8 cellular contexts compared by ENCODE assay signal in the genomic region with DNA sequence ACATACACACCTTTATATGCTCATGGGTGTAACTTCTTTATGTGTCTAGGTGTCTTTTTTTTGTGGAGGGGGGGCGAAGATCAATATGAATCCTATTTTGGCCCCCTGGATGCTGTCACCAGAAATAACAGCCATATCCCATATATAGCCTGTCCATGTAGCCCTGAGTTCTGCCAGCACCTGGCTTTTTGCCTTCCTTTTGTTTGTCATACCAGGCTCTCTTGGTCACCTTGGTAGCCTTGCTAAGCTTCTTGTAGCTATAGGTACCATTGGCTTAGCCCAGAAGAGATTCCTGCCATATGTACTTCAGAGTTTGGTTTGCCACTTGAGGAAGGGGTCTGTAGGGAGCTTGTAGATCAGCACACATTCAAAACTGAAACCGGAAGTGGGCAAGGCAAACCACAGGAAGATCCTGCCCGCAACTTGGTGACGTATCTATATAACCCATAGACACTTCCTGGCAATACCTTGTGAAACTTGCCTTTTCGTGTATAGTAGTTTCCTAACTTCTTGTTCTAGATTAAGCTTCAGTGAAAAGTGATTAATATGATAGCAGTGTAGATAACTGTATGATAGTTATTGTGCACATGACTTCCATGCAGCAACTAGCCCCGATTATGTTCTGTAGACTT. TPM values are rescaled to one million over a fixed set of nuclear protein-coding genes. Genes with fewer than 3 reads are reported as not detected.
DNase-seq lines count a peak whose midpoint lies in the region; ATAC-seq lines count a peak whose summit lies in the region.

No MANE protein-coding gene starts in this region.

- ATAC-seq in GM19452 (IDR thresholded peaks at IDR 0.05; ENCODE audit: unreplicated experiment): peak; percentile 97
- peak; percentile 88 for ATAC-seq in HG03520 (IDR thresholded peaks at IDR 0.05; ENCODE audit: unreplicated experiment)
- peak; percentile 78 for ATAC-seq in esophagus mucosa

- DNase-seq in A172 (ENCODE audit: low spot score): peak; percentile 35
- peak; percentile 58 to 64 for DNase-seq in activated CD4-positive, alpha-beta T cell treated with anti-CD3 and anti-CD28 coated beads for 24 hours (ENCODE audit: low read depth in 2 of 2)
- DNase-seq in stimulated activated CD8-positive, alpha-beta memory T cell treated with anti-CD3 and anti-CD28 coated beads, Interleukin-12 subunit alpha, Interleukin-12 subunit beta, amount 100 ng/mL, for 24 hours (ENCODE audit: extremely low read depth): peak; percentile 64
- DNase-seq in HPDE6-E6E7 (ENCODE audit: extremely low spot score): no peak
- no peak for DNase-seq in glomerular visceral epithelial cell (ENCODE audit: extremely low spot score)

RNA-seq across cellular contexts. Expression of a gene that starts 11.9 kb away (rescaled TPM):
- 16.0 and 16.4 TPM in 2 replicates for total RNA-seq in A172 (2014; rRNA removed; shearing (Covaris generic))
- 10.0 TPM for total RNA-seq in esophagus mucosa

Comparison
In these comparisons a context has a peak if more than half of its experiments do, and no peak if none do; other contexts are left out.
1. DNase-seq: peak in A172 (single experiment), activated CD4-positive, alpha-beta T cell treated with anti-CD3 and anti-CD28 coated beads for 24 hours (2 of 2) and stimulated activated CD8-positive, alpha-beta memory T cell treated with anti-CD3 and anti-CD28 coated beads, Interleukin-12 subunit alpha, Interleukin-12 subunit beta, amount 100 ng/mL, for 24 hours (single experiment); none in HPDE6-E6E7 (single experiment) and glomerular visceral epithelial cell (single experiment).
2. Peak in every context shown above with its lines, with median percentiles within 50 percentile points of each other: ATAC-seq.